Comparison of ENCODE assay signal across 8 cellular contexts in genomic region chr11:8219257-8220021, GRCh38. TPM values are rescaled to one million over a fixed set of nuclear protein-coding genes. Genes with fewer than 3 reads are reported as not detected.
A peak's percentile ranks its signal among the peaks of the same experiment; 100 is the strongest.
DNase-seq lines count a peak whose midpoint lies in the region; ATAC-seq and TF ChIP-seq lines count a peak whose summit lies in the region.

No MANE protein-coding gene starts in this region.

- peak; percentile 86 for TF ChIP-seq CTCF in cardiac muscle cell (IDR thresholded peaks at IDR 0.05; ENCODE audit: low read depth, low read length)
- peak in 1 of 2 donors; percentile 65 for TF ChIP-seq CTCF in right atrium auricular region (IDR thresholded peaks at IDR 0.05)
- TF ChIP-seq CTCF in dorsolateral prefrontal cortex (IDR thresholded peaks at IDR 0.05 in 54 of 56, conservative IDR thresholded peaks at IDR 0.05 in 2 of 56; ENCODE audit: low read depth in 1 of 56, partially characterized antibody in 56 of 56) = peak in 52 of 56 donors; percentile 22 to 63 (median 48)

- H3K36me3 ChIP-seq in cardiac muscle cell (no peaks in the 10 kb centered on the region), right atrium auricular region (no peaks in the 10 kb centered on the region)

- H3K27me3 Mint-ChIP-seq in natural killer cell treated with Interleukin-12 subunit alpha and Interleukin-12 subunit beta and Interleukin-15 and Interleukin-18, amount 100 ng/mL, for 72 hours = peaks cover 29 to 34% of the 10 kb centered on the region in 2 donors

- no peak overlapping the region for H3K4me3 Mint-ChIP-seq in natural killer cell treated with Interleukin-12 subunit alpha and Interleukin-12 subunit beta and Interleukin-15 and Interleukin-18, amount 100 ng/mL, for 72 hours

- H3K27ac ChIP-seq in cardiac muscle cell (no peak overlapping the region), right atrium auricular region (no peak overlapping the region), dorsolateral prefrontal cortex (no peak overlapping the region)

- H3K27me3 ChIP-seq in cardiac muscle cell (peaks cover 2% of the 10 kb centered on the region), right atrium auricular region (no peaks in the 10 kb centered on the region), dorsolateral prefrontal cortex (no peaks in the 10 kb centered on the region)

- H3K4me3 ChIP-seq in cardiac muscle cell (no peak overlapping the region), right atrium auricular region (no peak overlapping the region), dorsolateral prefrontal cortex (no peak overlapping the region)

- H3K27ac Mint-ChIP-seq in natural killer cell treated with Interleukin-12 subunit alpha and Interleukin-12 subunit beta and Interleukin-15 and Interleukin-18, amount 100 ng/mL, for 72 hours = no peak overlapping the region

- H3K9me3 ChIP-seq in cardiac muscle cell (ENCODE audit: low read depth) = no peaks in the 10 kb centered on the region
- H3K9me3 ChIP-seq in right atrium auricular region = no peaks in the 10 kb centered on the region

- H3K4me1 ChIP-seq in cardiac muscle cell (ENCODE audit: low read depth) (no peaks in the 10 kb centered on the region), right atrium auricular region (no peaks in the 10 kb centered on the region)

- peaks cover 6 to 14% of the 10 kb centered on the region in 2 donors for H3K4me1 Mint-ChIP-seq in natural killer cell treated with Interleukin-12 subunit alpha and Interleukin-12 subunit beta and Interleukin-15 and Interleukin-18, amount 100 ng/mL, for 72 hours (ENCODE audit: low read depth in 2 of 2)

- DNase-seq in cardiac muscle cell (ENCODE audit: low read depth in 1 of 2, low spot score in 1 of 2) = peak; percentile 60 to 69
- no peak for DNase-seq in right atrium auricular region (ENCODE audit: low spot score)
- DNase-seq in NCI-H82 treated with DMSO at 0.1 percent for 48 hours (lab: John Stamatoyannopoulos, UW; ENCODE audit: unreplicated experiment) = peak; percentile 28
- DNase-seq in dorsolateral prefrontal cortex = peak in 5 of 10 donors; percentile 46 to 54 (median 52)
- DNase-seq in myocyte (ENCODE audit: low read depth) = peak; percentile 44
- no peak for DNase-seq in natural killer cell treated with Interleukin-12 subunit alpha and Interleukin-12 subunit beta and Interleukin-15 and Interleukin-18, amount 100 ng/mL, for 72 hours (ENCODE audit: low spot score)
- DNase-seq in NCI-H1048 (lab: John Stamatoyannopoulos, UW) = no peak

- ATAC-seq in HG02798 (IDR thresholded peaks at IDR 0.05; ENCODE audit: poor library complexity, unreplicated experiment) = peak; percentile 72
- ATAC-seq in natural killer cell treated with Interleukin-12 subunit alpha and Interleukin-12 subunit beta and Interleukin-15 and Interleukin-18, amount 100 ng/mL, for 72 hours = no peak

- H3K36me3 Mint-ChIP-seq in natural killer cell treated with Interleukin-12 subunit alpha and Interleukin-12 subunit beta and Interleukin-15 and Interleukin-18, amount 100 ng/mL, for 72 hours = no peaks in the 10 kb centered on the region

- intact Hi-C loops in dorsolateral prefrontal cortex (cut with DNase I) = loop anchor here (10.0 kb wide), 2 partner anchors 95 to 345 kb away; no protein-coding TSS in a partner anchor

- H3K9me3 Mint-ChIP-seq in natural killer cell treated with Interleukin-12 subunit alpha and Interleukin-12 subunit beta and Interleukin-15 and Interleukin-18, amount 100 ng/mL, for 72 hours = no peaks in the 10 kb centered on the region

RNA-seq across cellular contexts. Expression of gene LMO1, which starts 44.2 kb away (rescaled TPM):
- 0.45 and 1.4 TPM in 2 replicates for total RNA-seq in cardiac muscle cell
- 2.4 and 3.6 TPM in 2 replicates for polyA plus RNA-seq in cardiac muscle cell
- total RNA-seq in right atrium auricular region = not detected
- total RNA-seq in dorsolateral prefrontal cortex = 1 to 10 TPM in 117 of 120 experiments, under 1 TPM in 3; 0.53 to 6.6 (median 3.0) TPM
- not detected in 2 replicates for total RNA-seq in myocyte
- not detected for polyA plus RNA-seq in myocyte (2012)
- not detected for total RNA-seq in natural killer cell treated with Interleukin-12 subunit alpha and Interleukin-12 subunit beta and Interleukin-15 and Interleukin-18, amount 100 ng/mL, for 72 hours

RNA-seq across cellular contexts. Expression of gene RIC3, which starts 50.6 kb away (rescaled TPM):
- 8.7 and 14.3 TPM in 2 replicates for total RNA-seq in cardiac muscle cell
- 12.4 and 22.1 TPM in 2 replicates for polyA plus RNA-seq in cardiac muscle cell
- 1 to 10 TPM; 7.9 to 8.5 TPM for total RNA-seq in right atrium auricular region
- 10 to 100 TPM; 43.8 to 86.9 (median 62.0) TPM for total RNA-seq in dorsolateral prefrontal cortex
- total RNA-seq in myocyte = not detected in 2 replicates
- 0.03 TPM for polyA plus RNA-seq in myocyte (2012)
- total RNA-seq in natural killer cell treated with Interleukin-12 subunit alpha and Interleukin-12 subunit beta and Interleukin-15 and Interleukin-18, amount 100 ng/mL, for 72 hours = 1 to 10 TPM; 1.4 to 4.3 TPM

Comparison
In these comparisons a context has a peak if more than half of its experiments do, and no peak if none do; other contexts are left out.
1. DNase-seq: peak in cardiac muscle cell (2 of 2), NCI-H82 treated with DMSO at 0.1 percent for 48 hours (single experiment) and myocyte (single experiment); none in right atrium auricular region (single experiment), natural killer cell treated with Interleukin-12 subunit alpha and Interleukin-12 subunit beta and Interleukin-15 and Interleukin-18, amount 100 ng/mL, for 72 hours (single experiment) and NCI-H1048 (single experiment).